21 cellular contexts compared by ENCODE assay signal in the genomic region with DNA sequence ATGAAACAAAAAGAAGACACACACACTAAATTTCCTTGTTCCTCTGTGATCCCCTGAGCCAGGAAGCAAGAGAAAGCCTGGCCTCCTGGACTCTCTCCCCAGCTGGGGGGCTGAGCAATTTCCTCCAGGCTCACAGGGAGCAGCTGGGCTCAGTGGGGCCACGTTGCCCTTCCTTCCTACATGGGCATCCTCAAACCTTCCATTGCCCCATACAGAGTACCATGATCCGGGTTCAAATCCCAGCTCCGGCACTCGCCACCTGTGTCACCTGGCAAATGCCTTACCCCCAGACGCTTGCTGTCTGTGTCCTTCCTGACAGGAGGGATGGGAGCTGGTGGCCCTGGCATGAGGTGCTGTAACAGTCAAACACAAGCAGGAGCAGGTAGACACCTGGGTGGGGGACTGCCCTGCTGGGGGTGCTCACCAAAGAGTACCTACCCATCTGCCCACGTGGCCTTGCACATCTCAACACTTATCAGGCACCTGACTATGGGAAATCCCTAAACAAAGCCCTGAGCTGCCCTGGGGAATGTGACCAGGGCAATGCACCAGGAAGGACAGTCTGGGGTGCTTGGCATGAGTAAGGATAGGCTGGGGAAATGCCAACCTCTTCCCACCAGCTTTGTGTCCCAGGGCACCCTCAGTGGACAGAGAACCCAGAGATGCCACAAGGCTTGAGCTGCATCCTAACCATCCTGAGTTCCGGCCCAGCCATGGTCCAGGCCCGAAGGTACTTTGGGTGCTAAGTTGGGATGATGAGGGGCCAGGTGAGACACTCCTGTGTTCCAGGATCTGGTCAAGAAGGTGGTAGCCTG. TPM values are rescaled to one million over a fixed set of nuclear protein-coding genes. Genes with fewer than 3 reads are reported as not detected.
"Had no signal": no experiment of that assay in that cellular context is flagged by ENCODE, and none has a peak within 500 bp of the region (broad histone marks: within the 10 kb centered on the region; RNA-seq: fewer than 3 reads in every experiment).

No MANE protein-coding gene starts in this region.

RNA-seq across cellular contexts. Expression of a gene that starts 2.4 kb away (rescaled TPM):
- total RNA-seq: activated CD4-positive, alpha-beta memory T cell treated with anti-CD3 and anti-CD28 coated beads for 36 hours; activated CD4-positive, alpha-beta T cell treated with anti-CD3 and anti-CD28 coated beads for 36 hours; activated CD4-positive, alpha-beta T cell treated with anti-CD3 and anti-CD28 coated beads, Interleukin-2, amount 10 ng/mL, durations not matched to agents 24 days and 14 days; activated CD8-positive, alpha-beta memory T cell treated with anti-CD3 and anti-CD28 coated beads for 36 hours; activated CD8-positive, alpha-beta memory T cell treated with anti-CD3 and anti-CD28 coated beads, Interleukin-2, amount 10 ng/mL, durations not matched to agents 7 days and 5 days; activated CD8-positive, alpha-beta T cell treated with anti-CD3 and anti-CD28 coated beads, Interleukin-2, amount 10 ng/mL, durations not matched to agents 7 days and 5 days; activated naive CD4-positive, alpha-beta T cell treated with anti-CD3 and anti-CD28 coated beads for 36 hours; activated naive CD8-positive, alpha-beta T cell treated with anti-CD3 and anti-CD28 coated beads for 36 hours; activated T-helper 1 cell treated with anti-CD3 and anti-CD28 coated beads, Interleukin-12 subunit alpha, Interleukin-12 subunit beta, Interleukin-2, Interleukin-4 antibody, amounts not matched to agents 30 ng/mL and 10 ng/mL and 1 ng/mL, durations not matched to agents 14 hours and 24 hours and 36 hours; activated T-helper 2 cell treated with anti-CD3 and anti-CD28 coated beads, Interferon-gamma antibody, Interleukin-2, Interleukin-4, amounts not matched to agents 10 μg/mL and 5 μg/mL and 100 μg/mL, durations not matched to agents 14 hours and 24 hours and 36 hours; astrocyte; bronchial epithelial cell; cardiac septum; cerebellum; endodermal cell; epithelial cell of proximal tubule; esophagus muscularis mucosa; foreskin keratinocyte; gastrocnemius medialis; glomerular endothelial cell; T-helper 1 cell treated with Interleukin-12 subunit alpha and Interleukin-12 subunit beta and Interleukin-4 antibody, amounts not matched to agents 30 ng/mL and 1 ng/mL, for 36 hours had no signal
- polyA plus RNA-seq: foreskin keratinocyte had no signal
